ENCODE assay signal across 8 cellular contexts in the genomic region with DNA sequence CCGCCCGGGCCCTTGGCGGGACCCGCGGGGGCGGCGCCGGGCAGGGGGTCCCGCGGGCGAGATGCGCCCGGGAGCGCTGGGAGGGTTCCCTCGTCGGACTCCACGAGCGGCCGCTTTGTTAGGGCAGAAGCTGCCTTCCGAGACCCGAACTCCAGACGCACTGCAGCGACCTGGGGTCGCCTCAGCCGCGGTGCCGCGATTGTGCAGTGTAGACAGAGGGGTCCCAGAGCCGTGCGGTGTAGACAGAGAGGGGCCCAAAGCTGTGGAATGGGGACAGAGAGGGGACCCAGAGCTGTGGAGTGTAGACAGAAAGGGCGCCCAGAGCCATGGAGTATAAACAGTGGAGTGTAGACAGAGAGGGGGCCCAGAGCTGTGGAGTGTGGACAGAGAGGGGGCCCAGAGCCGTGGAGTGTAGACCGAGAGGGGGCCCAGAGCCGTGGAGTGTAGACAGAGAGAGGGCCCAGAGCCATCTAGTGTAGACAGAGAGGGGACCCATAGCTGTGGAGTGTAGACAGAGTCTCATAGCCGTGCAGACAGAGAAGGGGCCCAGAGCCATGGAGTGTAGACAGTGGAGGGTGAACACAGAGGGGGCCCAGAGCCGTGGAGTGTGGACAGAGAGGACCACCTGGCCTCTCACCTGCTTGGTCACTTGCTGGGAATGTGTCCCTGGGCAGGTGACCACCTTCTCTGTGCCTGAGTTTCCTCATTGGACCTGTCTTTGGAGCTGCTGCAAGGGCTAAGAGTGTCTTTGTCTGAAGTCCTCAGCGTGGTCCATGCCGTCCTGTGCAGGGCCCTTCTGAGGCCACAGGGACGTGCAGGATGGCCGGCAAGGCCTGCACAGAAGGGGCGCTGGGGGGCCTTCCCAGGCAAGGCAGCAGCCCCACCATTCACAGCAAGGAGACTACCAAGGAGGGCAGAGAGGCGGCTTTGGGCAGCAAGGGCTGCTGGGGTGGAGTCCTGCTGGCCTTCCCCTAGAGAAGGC. TPM values are rescaled to one million over a fixed set of nuclear protein-coding genes. Genes with fewer than 3 reads are reported as not detected.
DNase-seq lines count a peak whose midpoint lies in the region; ATAC-seq and TF ChIP-seq lines count a peak whose summit lies in the region.

No MANE protein-coding gene starts in this region.

- no peak overlapping the region for H3K27ac Mint-ChIP-seq in activated naive CD4-positive, alpha-beta T cell treated with anti-CD3 and anti-CD28 coated beads, Interleukin-2, amount 50 U/mL, for 72 hours

- peak overlapping the region; percentile 10 for H3K27ac ChIP-seq in angular gyrus (ENCODE audit: low read depth, low read length)
- H3K27ac ChIP-seq in subcutaneous abdominal adipose tissue (ENCODE audit: low read depth, low read length): peak overlapping the region; percentile 74

- DNase-seq in activated naive CD4-positive, alpha-beta T cell treated with Interleukin-2 at 50 U/mL for 16 hours: peak; percentile 7
- DNase-seq in activated naive CD4-positive, alpha-beta T cell treated with anti-CD3 and anti-CD28 coated beads, Interleukin-2, amount 50 U/mL, for 72 hours (ENCODE audit: low spot score in 2 of 2): no peak
- no peak for DNase-seq in kidney epithelial cell (ENCODE audit: low read depth)
- DNase-seq in NCI-H526 treated with DMSO at 0.1 percent for 48 hours (lab: John Stamatoyannopoulos, UW): no peak

- peaks cover 0 to 7% (median 3%) of the 10 kb centered on the region in 5 donors for H3K9me3 ChIP-seq in subcutaneous abdominal adipose tissue (ENCODE audit: control insufficient read depth in 5 of 5, low read length in 5 of 5)

- H3K27me3 ChIP-seq in kidney epithelial cell (ENCODE audit: control insufficient read depth, insufficient read depth, low read length) (no peaks in the 10 kb centered on the region), subcutaneous abdominal adipose tissue (ENCODE audit: control insufficient read depth in 5 of 5, insufficient read depth in 4 of 5, low read length in 5 of 5) (peaks cover 0 to 1% (median 0%) of the 10 kb centered on the region in 5 donors)

- H3K9ac ChIP-seq in subcutaneous abdominal adipose tissue (ENCODE audit: low read length in 5 of 5): peak overlapping the region; percentile 19 to 92 (median 83)

- peaks cover 0 to 7% of the 10 kb centered on the region in 2 donors for H3K36me3 Mint-ChIP-seq in activated naive CD4-positive, alpha-beta T cell treated with anti-CD3 and anti-CD28 coated beads, Interleukin-2, amount 50 U/mL, for 72 hours

- H3K4me1 ChIP-seq in subcutaneous abdominal adipose tissue (ENCODE audit: control insufficient read depth in 5 of 5, insufficient read depth in 5 of 5, low read length in 5 of 5): peaks cover 1 to 34% (median 28%) of the 10 kb centered on the region in 5 donors

- no peak for ATAC-seq in activated naive CD4-positive, alpha-beta T cell treated with anti-CD3 and anti-CD28 coated beads, Interleukin-2, amount 50 U/mL, for 72 hours
- ATAC-seq in GM18517 (IDR thresholded peaks at IDR 0.05; ENCODE audit: unreplicated experiment) (no peak), HG03039 (IDR thresholded peaks at IDR 0.05; ENCODE audit: unreplicated experiment) (no peak)

- peak overlapping the region; percentile 65 for H3K4me3 ChIP-seq in kidney epithelial cell (ENCODE audit: low read depth, low read length)
- H3K4me3 ChIP-seq in subcutaneous abdominal adipose tissue (ENCODE audit: low read depth in 1 of 5, low read length in 5 of 5): peak overlapping the region; percentile 68 to 75 (median 71)

- TF ChIP-seq CTCF in kidney epithelial cell (IDR thresholded peaks at IDR 0.05; ENCODE audit: insufficient read depth, low read length, poor library complexity, severe bottlenecking): no peak

- H3K36me3 ChIP-seq in kidney epithelial cell (ENCODE audit: control insufficient read depth, insufficient read depth, low read length): no peaks in the 10 kb centered on the region
- H3K36me3 ChIP-seq in subcutaneous abdominal adipose tissue (ENCODE audit: control insufficient read depth in 5 of 5, insufficient read depth in 5 of 5, low read length in 5 of 5): no peaks in the 10 kb centered on the region

- peaks cover 0 to 10% of the 10 kb centered on the region in 2 donors for H3K9me3 Mint-ChIP-seq in activated naive CD4-positive, alpha-beta T cell treated with anti-CD3 and anti-CD28 coated beads, Interleukin-2, amount 50 U/mL, for 72 hours

RNA-seq across cellular contexts. Expression of gene RGS12, which starts 0.9 kb away (rescaled TPM):
- total RNA-seq in activated naive CD4-positive, alpha-beta T cell treated with anti-CD3 and anti-CD28 coated beads, Interleukin-2, amount 50 U/mL, for 72 hours: 10 to 100 TPM in 1 of 2 donors, 1 to 10 TPM in 1; 5.3 to 15.6 TPM
- total RNA-seq in kidney epithelial cell: 28.7 and 29.2 TPM in 2 replicates

RNA-seq across cellular contexts. Expression of gene MSANTD1, which starts 44.7 kb away (rescaled TPM):
- 1 to 10 TPM in 1 of 2 donors, under 1 TPM in 1; 0.48 to 1.6 TPM for total RNA-seq in activated naive CD4-positive, alpha-beta T cell treated with anti-CD3 and anti-CD28 coated beads, Interleukin-2, amount 50 U/mL, for 72 hours
- 0.50 TPM in 1 of 2 replicates, not detected in the other for total RNA-seq in kidney epithelial cell
